ENCODE assay signal across 2 cellular contexts in genomic region chr17:41532947-41533570, GRCh38.
TF ChIP-seq lines count a peak whose summit lies in the region.

No MANE protein-coding gene starts in this region.

TF ChIP-seq in IMR-90, 13 proteins besides CTCF, POLR2A, EP300 and RAD21:
- TF ChIP-seq CEBPB (IDR thresholded peaks at IDR 0.05; ENCODE audit: low read depth, low read length) (0 out of 2 replicates have a peak, but pooled peaks have one; percentile 7), MAFK (IDR thresholded peaks at IDR 0.05; ENCODE audit: low read depth, low read length) (no peak), MXI1 (IDR thresholded peaks at IDR 0.05; ENCODE audit: borderline replicate concordance, low read depth, low read length) (no peak), ELK1 (IDR thresholded peaks at IDR 0.05; ENCODE audit: borderline replicate concordance, low read depth, low read length) (no peak), RCOR1 (IDR thresholded peaks at IDR 0.05; ENCODE audit: insufficient replicate concordance, low read length) (no peak), NFE2L2 (IDR thresholded peaks at IDR 0.05; ENCODE audit: low read depth, low read length) (no peak), RFX5 (IDR thresholded peaks at IDR 0.05; ENCODE audit: low read depth, low read length) (no peak)

TF ChIP-seq in H1, 55 proteins besides CTCF, POLR2A, EP300 and RAD21:
- no peak for TF ChIP-seq RBBP5 (IDR thresholded peaks at IDR 0.05; ENCODE audit: borderline replicate concordance, low read depth, low read length)
- no peak for TF ChIP-seq KDM4A (IDR thresholded peaks at IDR 0.05; ENCODE audit: low read depth, low read length, severe bottlenecking)
- TF ChIP-seq SUZ12 (IDR thresholded peaks at IDR 0.05; ENCODE audit: low read length) = no peak
- TF ChIP-seq JUN (IDR thresholded peaks at IDR 0.05; ENCODE audit: low read depth, low read length) = no peak
- no peak for TF ChIP-seq SIN3A (conservative IDR thresholded peaks at IDR 0.05 in 1 of 2, IDR thresholded peaks at IDR 0.05 in 1 of 2; ENCODE audit: low read depth in 1 of 2, low read length in 2 of 2)
- TF ChIP-seq BCL11A (IDR thresholded peaks at IDR 0.05; ENCODE audit: low read depth in 2 of 2, low read length in 2 of 2) = no peak
- TF ChIP-seq ATF3 (IDR thresholded peaks at IDR 0.05; ENCODE audit: insufficient read depth, low read depth, low read length) = no peak
- TF ChIP-seq SP1 (IDR thresholded peaks at IDR 0.05; ENCODE audit: low read depth, low read length) = no peak
- TF ChIP-seq BRCA1 (IDR thresholded peaks at IDR 0.05; ENCODE audit: low read depth, low read length) = no peak
- no peak for TF ChIP-seq TAF7 (optimal IDR thresholded peaks at IDR 0.05; ENCODE audit: borderline replicate concordance, low read depth, low read length)
- no peak for TF ChIP-seq CHD1 (IDR thresholded peaks at IDR 0.05; ENCODE audit: low read depth, low read length)
- TF ChIP-seq EGR1 (IDR thresholded peaks at IDR 0.05; ENCODE audit: borderline replicate concordance, low read depth, low read length) = no peak
- no peak for TF ChIP-seq RNF2 (IDR thresholded peaks at IDR 0.05; ENCODE audit: borderline replicate concordance, low read depth, low read length, missing control alignments, poor library complexity, severe bottlenecking)
- no peak for TF ChIP-seq CTBP2 (IDR thresholded peaks at IDR 0.05; ENCODE audit: borderline replicate concordance, insufficient read depth, insufficient read length, low read length)
- TF ChIP-seq SIRT6 (IDR thresholded peaks at IDR 0.05; ENCODE audit: low read length) = no peak
- no peak for TF ChIP-seq BACH1 (IDR thresholded peaks at IDR 0.05; ENCODE audit: low read length)
- no peak for TF ChIP-seq MAX (IDR thresholded peaks at IDR 0.05)
- TF ChIP-seq TCF12 (IDR thresholded peaks at IDR 0.05; ENCODE audit: low read depth, low read length) = no peak
- TF ChIP-seq RXRA (IDR thresholded peaks at IDR 0.05; ENCODE audit: insufficient read depth, low read depth, low read length) = no peak
